ENCODE assay signal across 34 cellular contexts in the genomic region with DNA sequence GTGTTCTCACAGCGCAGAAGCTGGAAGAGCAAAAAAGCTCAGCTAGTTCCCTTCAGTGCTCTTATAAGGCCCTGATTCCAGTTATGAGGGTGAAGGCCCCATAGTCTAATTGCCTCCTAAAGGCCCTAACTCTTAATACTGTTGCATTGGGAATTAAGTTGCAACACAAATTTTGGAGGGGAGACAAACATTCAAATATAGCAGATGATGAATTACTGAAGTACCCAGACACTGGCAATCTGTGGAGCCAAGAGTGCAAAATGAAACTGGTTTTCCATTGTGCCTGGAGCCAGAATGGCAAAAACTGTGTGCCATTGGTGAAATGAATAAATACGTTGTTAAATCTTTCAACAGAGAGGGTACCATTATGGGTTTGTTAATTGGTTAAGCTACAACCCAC.
"Had no signal": no experiment of that assay in that cellular context is flagged by ENCODE, and none has a peak within 500 bp of the region (broad histone marks: within the 10 kb centered on the region; RNA-seq: fewer than 3 reads in every experiment).

No MANE protein-coding gene starts in this region.

- DNase-seq: Karpas-422, Kasumi-1, MG63, MM.1S, MV-4-11, NCI-H1048, NCI-H1092, NCI-H1092 treated with DMSO at 0.1 percent for 48 hours, NCI-H1105, NCI-H1105 treated with DMSO at 0.1 percent for 48 hours, NCI-H1417, NCI-H1417 treated with DMSO at 0.1 percent for 48 hours, NCI-H1436, NCI-H1436 treated with DMSO at 0.1 percent for 48 hours, NCI-H146, NCI-H1694, NCI-H1694 treated with DMSO at 0.1 percent for 48 hours, NCI-H187, NCI-H187 treated with DMSO at 0.1 percent for 48 hours, NCI-H1930, NCI-H2029, NCI-H2029 treated with DMSO at 0.1 percent for 48 hours, NCI-H2081, NCI-H2081 treated with DMSO at 0.1 percent for 48 hours, NCI-H2107, NCI-H2171, NCI-H2171 treated with DMSO at 0.1 percent for 48 hours, NCI-H2227 treated with DMSO at 0.1 percent for 48 hours, NCI-H226, NCI-H345, NCI-H446, NCI-H446 treated with DMSO at 0.1 percent for 48 hours, NCI-H510A had no signal

- H3K4me3 ChIP-seq: MG63 had no signal

- H3K27ac ChIP-seq: KMS-11 had no signal

- H3K27me3 ChIP-seq: MG63 had no signal

- H3K9me3 ChIP-seq: MG63 had no signal

- H3K36me3 ChIP-seq: MG63 had no signal
